Comparison of ENCODE assay signal across 1 cellular context in the genomic region with DNA sequence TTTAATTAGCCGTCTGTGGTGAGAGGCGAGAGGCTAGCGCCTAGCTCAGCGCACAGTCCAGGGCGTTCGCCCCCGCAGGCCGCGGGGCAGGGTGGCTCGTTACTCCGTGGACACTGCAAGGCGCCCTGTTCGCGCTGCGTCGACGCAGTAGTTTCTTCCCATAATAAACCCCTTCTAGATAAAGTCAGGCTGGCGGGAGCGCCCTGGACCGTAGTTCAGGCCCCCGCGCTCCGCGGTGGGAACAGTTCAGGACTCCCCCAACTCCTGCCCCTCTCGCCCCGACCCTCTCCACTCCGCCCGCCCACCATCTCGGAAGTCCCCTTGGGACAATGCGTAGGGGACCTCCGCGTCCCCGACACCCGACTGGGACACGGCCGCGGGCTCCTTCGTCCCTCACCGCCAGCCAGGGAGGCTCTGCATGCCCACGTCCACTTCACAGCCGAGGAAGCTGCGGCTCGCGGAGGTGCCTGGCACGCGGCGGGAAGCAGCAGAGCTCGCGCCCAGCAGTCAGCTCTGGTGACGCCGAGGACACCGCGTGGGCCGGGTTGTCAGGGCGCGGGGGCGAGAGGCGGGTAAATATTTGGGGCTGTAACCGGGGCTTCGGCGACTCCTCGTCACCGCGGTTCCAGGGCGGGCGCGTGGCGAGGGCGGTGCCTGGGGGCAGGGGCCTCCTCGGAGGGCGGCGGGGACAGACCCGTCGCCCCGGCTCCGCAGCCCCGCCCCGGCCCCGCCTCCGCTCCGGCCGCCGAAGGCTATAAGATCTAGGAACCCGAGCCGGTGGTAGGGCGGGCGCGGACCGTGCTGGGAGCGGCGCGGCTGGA.
TF ChIP-seq lines count a peak whose summit lies in the region.

A gene with protein sequence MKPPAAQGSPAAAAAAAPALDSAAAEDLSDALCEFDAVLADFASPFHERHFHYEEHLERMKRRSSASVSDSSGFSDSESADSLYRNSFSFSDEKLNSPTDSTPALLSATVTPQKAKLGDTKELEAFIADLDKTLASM (plus strand): TSS at position 783 of the 821 bp plus-strand sequence. CDS start 158 bp downstream, outside the sequence.

TF ChIP-seq in neural cell, 6 proteins besides CTCF, POLR2A, EP300 and RAD21 (continued from another document):
- TF ChIP-seq POLR2AphosphoS5 (IDR thresholded peaks at IDR 0.05) = no peak
